21 cellular contexts compared by ENCODE assay signal in the genomic region with DNA sequence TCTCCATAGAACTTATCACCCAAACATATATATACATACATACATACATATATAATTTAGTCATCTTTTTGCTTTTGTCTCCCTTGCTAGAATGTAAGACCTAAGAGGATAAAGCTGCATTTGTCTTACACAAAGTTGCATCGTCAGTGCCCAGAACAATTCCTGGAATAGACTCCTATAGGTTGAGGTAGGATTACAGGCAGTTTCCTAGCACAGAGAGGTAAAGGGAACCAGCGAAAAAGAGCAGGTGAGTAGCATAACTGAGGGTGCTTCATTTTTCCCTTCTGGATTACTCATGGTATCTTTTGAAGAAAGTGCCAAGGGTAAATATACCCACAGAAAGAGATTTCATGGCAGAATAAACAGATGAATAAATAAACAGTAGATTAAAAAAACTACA.
DNase-seq lines count a peak whose midpoint lies in the region; ATAC-seq and TF ChIP-seq lines count a peak whose summit lies in the region.
"Had no signal": no experiment of that assay in that cellular context is flagged by ENCODE, and none has a peak within 500 bp of the region (broad histone marks: within the 10 kb centered on the region; RNA-seq: fewer than 3 reads in every experiment).

No MANE protein-coding gene starts in this region.

- intact Hi-C loops in left cardiac atrium (cut with DNase I), result loop anchor here in 1 of 2 donors (5.0 kb wide), 1 partner anchor 72 kb away; no protein-coding TSS in a partner anchor
- intact Hi-C loops in CD4-positive, alpha-beta T cell (cut with DNase I, micrococcal nuclease), result no loop called here
- intact Hi-C loops in lower lobe of right lung (cut with DNase I), result no loop called here

- no peaks in the 10 kb centered on the region for H3K27me3 Mint-ChIP-seq in neural crest cell (ENCODE audit: low read depth)
- H3K27me3 Mint-ChIP-seq in CD4-positive, alpha-beta T cell, result no peaks in the 10 kb centered on the region

- H3K4me3 Mint-ChIP-seq in neural crest cell, result no peak overlapping the region
- H3K4me3 Mint-ChIP-seq in CD4-positive, alpha-beta T cell, result no peak overlapping the region
- H3K4me3 Mint-ChIP-seq: nephron progenitor cell had no signal

- peak overlapping the region; percentile 37 for H3K27ac Mint-ChIP-seq in neural crest cell (ENCODE audit: unreplicated experiment)
- no peak overlapping the region for H3K27ac Mint-ChIP-seq in CD4-positive, alpha-beta T cell
- H3K27ac Mint-ChIP-seq: nephron progenitor cell had no signal

- peaks cover 0 to 20% of the 10 kb centered on the region in 2 donors for H3K4me1 ChIP-seq in right atrium auricular region
- peaks cover 19% of the 10 kb centered on the region for H3K4me1 ChIP-seq in lower lobe of right lung
- H3K4me1 ChIP-seq: A549, foreskin keratinocyte, upper lobe of right lung had no signal

- H3K4me3 ChIP-seq in right atrium auricular region (no peak overlapping the region), lower lobe of right lung (no peak overlapping the region)
- H3K4me3 ChIP-seq: A549, skin epidermis, upper lobe of right lung had no signal

- TF ChIP-seq CTCF in right atrium auricular region (IDR thresholded peaks at IDR 0.05), result no peak
- TF ChIP-seq CTCF in neural crest cell (conservative IDR thresholded peaks at IDR 0.05), result no peak
- no peak for TF ChIP-seq CTCF in CD4-positive, alpha-beta T cell (IDR thresholded peaks at IDR 0.05)
- no peak for TF ChIP-seq CTCF in lower lobe of right lung (IDR thresholded peaks at IDR 0.05)

- no peaks in the 10 kb centered on the region for H3K27me3 ChIP-seq in right atrium auricular region
- no peaks in the 10 kb centered on the region for H3K27me3 ChIP-seq in CD4-positive, alpha-beta T cell (ENCODE audit: control insufficient read depth, insufficient read depth, low read length)
- H3K27me3 ChIP-seq in lower lobe of right lung (ENCODE audit: low read depth), result no peaks in the 10 kb centered on the region
- H3K27me3 ChIP-seq: foreskin keratinocyte, upper lobe of right lung had no signal

- peaks cover 19% of the 10 kb centered on the region for H3K36me3 Mint-ChIP-seq in neural crest cell (ENCODE audit: low read depth)
- peaks cover 44% of the 10 kb centered on the region for H3K36me3 Mint-ChIP-seq in CD4-positive, alpha-beta T cell (ENCODE audit: low read depth)

- H3K9me3 ChIP-seq in right atrium auricular region (no peaks in the 10 kb centered on the region), lower lobe of right lung (no peaks in the 10 kb centered on the region)
- no peaks in the 10 kb centered on the region for H3K9me3 ChIP-seq in CD4-positive, alpha-beta T cell (ENCODE audit: control insufficient read depth, low read length)
- H3K9me3 ChIP-seq: A549, upper lobe of right lung had no signal

- H3K36me3 ChIP-seq in right atrium auricular region (peaks cover 42% of the 10 kb centered on the region), lower lobe of right lung (peaks cover 63% of the 10 kb centered on the region)

- POLR2A ChIA-PET in CD4-positive, alpha-beta T cell (lab: Charles Lee), result no interaction called here

- H3K4me1 Mint-ChIP-seq in neural crest cell, result no peaks in the 10 kb centered on the region
- H3K4me1 Mint-ChIP-seq in CD4-positive, alpha-beta T cell (ENCODE audit: low read depth), result no peaks in the 10 kb centered on the region
- H3K4me1 Mint-ChIP-seq: nephron progenitor cell had no signal

- DNase-seq in right atrium auricular region (ENCODE audit: low spot score) (no peak), left cardiac atrium (no peak), epithelial cell of prostate (ENCODE audit: low read depth, low spot score) (no peak), neural crest cell (ENCODE audit: low read depth, low spot score) (no peak), C1 segment of cervical spinal cord (lab: John Stamatoyannopoulos, UW) (no peak), lower lobe of right lung (no peak)
- DNase-seq in CD4-positive, alpha-beta T cell, result no peak
- DNase-seq: activated CD4-positive, alpha-beta T cell treated with anti-CD3 and anti-CD28 coated beads for 4 hours; activated naive CD4-positive, alpha-beta T cell treated with anti-CD3 and anti-CD28 coated beads, Interleukin-2, amount 50 U/mL, for 16 hours; foreskin keratinocyte; NCI-H1105; NCI-H2081; NCI-H524; nephron progenitor cell; stimulated activated naive CD8-positive, alpha-beta T cell treated with anti-CD3 and anti-CD28 coated beads, Interleukin-15, Interleukin-2, amounts not matched to agents 100 U/mL and 50 U/mL, for 24 hours; SW 1271; upper lobe of right lung had no signal

- no peaks in the 10 kb centered on the region for H3K9me3 Mint-ChIP-seq in neural crest cell
- H3K9me3 Mint-ChIP-seq in CD4-positive, alpha-beta T cell, result no peaks in the 10 kb centered on the region
- H3K9me3 Mint-ChIP-seq: nephron progenitor cell had no signal

- CTCF ChIA-PET in CD4-positive, alpha-beta T cell (lab: Charles Lee), result no interaction called here

- ATAC-seq in left cardiac atrium, result no peak
- ATAC-seq in GM18870 (IDR thresholded peaks at IDR 0.05; ENCODE audit: unreplicated experiment), result no peak
- no peak for ATAC-seq in CD4-positive, alpha-beta T cell (ENCODE audit: poor library complexity)
- no peak for ATAC-seq in lower lobe of right lung
- ATAC-seq: A549; foreskin keratinocyte; stimulated activated naive CD8-positive, alpha-beta T cell treated with anti-CD3 and anti-CD28 coated beads, Interleukin-15, Interleukin-2, amounts not matched to agents 100 U/mL and 50 U/mL, for 24 hours had no signal

- peak overlapping the region; percentile 41 to 61 for H3K27ac ChIP-seq in right atrium auricular region
- H3K27ac ChIP-seq in epithelial cell of prostate, result peak overlapping the region; percentile 8
- no peak overlapping the region for H3K27ac ChIP-seq in CD4-positive, alpha-beta T cell (ENCODE audit: low read depth, low read length)
- no peak overlapping the region for H3K27ac ChIP-seq in lower lobe of right lung
- H3K27ac ChIP-seq: A549, C4-2B, foreskin keratinocyte had no signal

Comparison
In these comparisons a context has a peak if more than half of its experiments do, and no peak if none do; other contexts are left out.
1. H3K27ac ChIP-seq: peak in right atrium auricular region (2 of 2) and epithelial cell of prostate (single experiment); none in CD4-positive, alpha-beta T cell (single experiment) and lower lobe of right lung (single experiment).